Comparison of ENCODE assay signal across 21 cellular contexts in genomic region chr14:54629183-54629582, GRCh38.
A peak's percentile ranks its signal among the peaks of the same experiment; 100 is the strongest.
DNase-seq lines count a peak whose midpoint lies in the region; ATAC-seq lines count a peak whose summit lies in the region.
"Had no signal": no experiment of that assay in that cellular context is flagged by ENCODE, and none has a peak within 500 bp of the region (broad histone marks: within the 10 kb centered on the region; RNA-seq: fewer than 3 reads in every experiment).

No MANE protein-coding gene starts in this region.

- no peaks in the 10 kb centered on the region for H3K27me3 Mint-ChIP-seq in activated CD4-positive, alpha-beta T cell treated with anti-CD3 and anti-CD28 coated beads for 36 hours
- no peaks in the 10 kb centered on the region for H3K27me3 Mint-ChIP-seq in CD4-positive, alpha-beta memory T cell
- peaks cover 11 to 13% of the 10 kb centered on the region in 2 donors for H3K27me3 Mint-ChIP-seq in effector memory CD8-positive, alpha-beta T cell

- no peaks in the 10 kb centered on the region for H3K9me3 Mint-ChIP-seq in activated CD4-positive, alpha-beta T cell treated with anti-CD3 and anti-CD28 coated beads for 36 hours (ENCODE audit: low read depth)
- peaks cover 0 to 6% (median 0%) of the 10 kb centered on the region in 8 donors for H3K9me3 Mint-ChIP-seq in CD4-positive, alpha-beta memory T cell
- H3K9me3 Mint-ChIP-seq in effector memory CD8-positive, alpha-beta T cell: peaks cover 0 to 2% of the 10 kb centered on the region in 2 donors

- peak; percentile 12 for DNase-seq in activated CD4-positive, alpha-beta T cell treated with anti-CD3 and anti-CD28 coated beads for 36 hours
- no peak for DNase-seq in activated CD4-positive, alpha-beta T cell treated with anti-CD3 and anti-CD28 coated beads for 4 hours
- no peak for DNase-seq in CD4-positive, alpha-beta memory T cell
- DNase-seq in effector memory CD8-positive, alpha-beta T cell: no peak
- no peak for DNase-seq in stimulated activated CD4-positive, alpha-beta T cell treated with anti-CD3 and anti-CD28 coated beads, Interleukin-12 subunit alpha, Interleukin-12 subunit beta, amount 100 ng/mL, for 4 hours
- no peak for DNase-seq in GM03348 (ENCODE audit: low spot score)
- no peak for DNase-seq in SHP77 (lab: John Stamatoyannopoulos, UW)
- DNase-seq: 8988T; activated CD4-positive, alpha-beta T cell treated with anti-CD3 and anti-CD28 coated beads for 1 hour; activated CD8-positive, alpha-beta memory T cell treated with anti-CD3 and anti-CD28 coated beads, Interleukin-2, amount 50 U/mL, for 48 hours; esophagus squamous epithelium; head of caudate nucleus; islet precursor cell; NCI-H2029; nucleus accumbens; SHP77 treated with DMSO at 0.1 percent for 48 hours had no signal

- CTCF ChIA-PET in activated CD4-positive, alpha-beta T cell treated with anti-CD3 and anti-CD28 coated beads for 36 hours (lab: Charles Lee): no interaction called here
- CTCF ChIA-PET in CD4-positive, alpha-beta memory T cell (lab: Charles Lee; ENCODE audit: partially characterized antibody): interaction anchor here (1.3 kb wide), 1 partner anchor 65 kb away, joined by 3 read pairs; no protein-coding TSS in a partner anchor

- no peak overlapping the region for H3K9ac ChIP-seq in rectal smooth muscle tissue (ENCODE audit: low read length)

- H3K27me3 ChIP-seq in CD4-positive, alpha-beta memory T cell (ENCODE audit: insufficient read depth, low read length): no peaks in the 10 kb centered on the region
- H3K27me3 ChIP-seq in rectal smooth muscle tissue (ENCODE audit: control insufficient read depth, insufficient read depth, low read length): no peaks in the 10 kb centered on the region
- H3K27me3 ChIP-seq: esophagus squamous epithelium had no signal

- ATAC-seq in activated CD4-positive, alpha-beta T cell treated with anti-CD3 and anti-CD28 coated beads for 36 hours: peak; percentile 28
- no peak for ATAC-seq in effector memory CD8-positive, alpha-beta T cell (replicated peaks)
- ATAC-seq: GM23338, HepG2 had no signal

- no peak overlapping the region for H3K4me3 Mint-ChIP-seq in activated CD4-positive, alpha-beta T cell treated with anti-CD3 and anti-CD28 coated beads for 36 hours
- peak overlapping the region in 6 of 8 donors; percentile 3 to 86 (median 54) for H3K4me3 Mint-ChIP-seq in CD4-positive, alpha-beta memory T cell
- no peak overlapping the region for H3K4me3 Mint-ChIP-seq in effector memory CD8-positive, alpha-beta T cell
- H3K4me3 Mint-ChIP-seq: GM23338, mesothelial cell of epicardium had no signal

- intact Hi-C loops in activated CD4-positive, alpha-beta T cell treated with anti-CD3 and anti-CD28 coated beads for 36 hours (cut with DNase I, micrococcal nuclease): loop anchor here (5.0 kb wide), 4 partner anchors 43 to 273 kb away; partner anchors contain the start of genes GCH1 (in 1 of the 2) and SAMD4A (in 1 of the 2)
- intact Hi-C loops in CD4-positive, alpha-beta memory T cell (cut with micrococcal nuclease): loop anchor here (5.0 kb wide), 1 partner anchor 187 kb away; the partner anchor contains the start of gene CNIH1

- POLR2A ChIA-PET in activated CD4-positive, alpha-beta T cell treated with anti-CD3 and anti-CD28 coated beads for 36 hours (lab: Charles Lee): no interaction called here
- POLR2A ChIA-PET in CD4-positive, alpha-beta memory T cell (lab: Charles Lee; ENCODE audit: partially characterized antibody): interaction anchor here (3.4 kb wide), 1 partner anchor 63 kb away, joined by 22 read pairs; the partner anchor contains the start of gene SAMD4A

- no peaks in the 10 kb centered on the region for H3K36me3 ChIP-seq in CD4-positive, alpha-beta memory T cell (ENCODE audit: insufficient read depth, low read length)
- no peaks in the 10 kb centered on the region for H3K36me3 ChIP-seq in rectal smooth muscle tissue (ENCODE audit: control insufficient read depth, insufficient read depth, low read length)
- H3K36me3 ChIP-seq: esophagus squamous epithelium had no signal

- peak overlapping the region; percentile 52 for H3K27ac Mint-ChIP-seq in activated CD4-positive, alpha-beta T cell treated with anti-CD3 and anti-CD28 coated beads for 36 hours
- H3K27ac Mint-ChIP-seq in CD4-positive, alpha-beta memory T cell: peak overlapping the region; percentile 21 to 96 (median 92)
- H3K27ac Mint-ChIP-seq in effector memory CD8-positive, alpha-beta T cell: peak overlapping the region; percentile 96 to 97
- H3K27ac Mint-ChIP-seq: GM23338, mesothelial cell of epicardium had no signal

- H3K4me1 Mint-ChIP-seq in activated CD4-positive, alpha-beta T cell treated with anti-CD3 and anti-CD28 coated beads for 36 hours: peaks cover 36% of the 10 kb centered on the region
- H3K4me1 Mint-ChIP-seq in CD4-positive, alpha-beta memory T cell: peaks cover 30 to 54% (median 44%) of the 10 kb centered on the region in 4 donors
- H3K4me1 Mint-ChIP-seq in effector memory CD8-positive, alpha-beta T cell (ENCODE audit: low read depth in 2 of 2): peaks cover 29 to 32% of the 10 kb centered on the region in 2 donors

- H3K4me1 ChIP-seq in CD4-positive, alpha-beta memory T cell (ENCODE audit: insufficient read depth, low read length): peaks cover 45% of the 10 kb centered on the region
- peaks cover 42% of the 10 kb centered on the region for H3K4me1 ChIP-seq in rectal smooth muscle tissue (ENCODE audit: control insufficient read depth, insufficient read depth, low read length)

- no peaks in the 10 kb centered on the region for H3K36me3 Mint-ChIP-seq in activated CD4-positive, alpha-beta T cell treated with anti-CD3 and anti-CD28 coated beads for 36 hours (ENCODE audit: low read depth)
- no peaks in the 10 kb centered on the region for H3K36me3 Mint-ChIP-seq in CD4-positive, alpha-beta memory T cell
- H3K36me3 Mint-ChIP-seq in effector memory CD8-positive, alpha-beta T cell (ENCODE audit: insufficient read depth): peaks cover 4% of the 10 kb centered on the region

- no peaks in the 10 kb centered on the region for H3K9me3 ChIP-seq in CD4-positive, alpha-beta memory T cell (ENCODE audit: control insufficient read depth in 1 of 2, low read length in 2 of 2)
- H3K9me3 ChIP-seq: esophagus squamous epithelium had no signal

- no peak overlapping the region for H3K4me3 ChIP-seq in CD4-positive, alpha-beta memory T cell (ENCODE audit: low read length in 2 of 2)
- H3K4me3 ChIP-seq in rectal smooth muscle tissue (ENCODE audit: low read length): no peak overlapping the region
- H3K4me3 ChIP-seq: esophagus squamous epithelium, GM23338, skin epidermis had no signal

- peak overlapping the region; percentile 67 for H3K27ac ChIP-seq in CD4-positive, alpha-beta memory T cell (ENCODE audit: low read depth, low read length)
- H3K27ac ChIP-seq in rectal smooth muscle tissue (ENCODE audit: low read depth, low read length): peak overlapping the region; percentile 91

Comparison
In these comparisons a context has a peak if more than half of its experiments do, and no peak if none do; other contexts are left out.
1. H3K4me3 Mint-ChIP-seq: peak in CD4-positive, alpha-beta memory T cell (6 of 8); none in activated CD4-positive, alpha-beta T cell treated with anti-CD3 and anti-CD28 coated beads for 36 hours (single experiment) and effector memory CD8-positive, alpha-beta T cell (0 of 2).
2. Peak in every context shown above with its lines, with median percentiles within 50 percentile points of each other: H3K27ac Mint-ChIP-seq.